In the genomic region with DNA sequence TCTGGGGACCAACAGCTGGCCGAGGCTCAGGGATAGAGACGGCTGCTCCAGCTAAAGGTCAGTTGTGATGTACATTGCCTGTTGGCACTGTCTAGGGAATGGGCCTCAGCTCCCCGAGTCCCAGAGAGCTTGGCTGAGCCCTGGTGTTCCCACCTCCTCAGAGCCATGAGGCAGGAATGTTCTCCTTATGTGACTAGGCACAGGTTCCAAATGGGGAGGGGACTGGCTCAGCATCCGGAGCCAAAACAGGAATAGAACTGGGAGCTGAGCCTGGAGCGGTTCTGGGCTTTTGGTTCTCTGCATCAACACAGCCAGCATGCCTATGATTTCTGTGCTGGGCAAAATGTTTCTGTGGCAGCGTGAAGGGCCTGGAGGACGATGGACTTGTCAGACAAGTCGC, we compare ENCODE assay signal across 8 cellular contexts. TPM values are rescaled to one million over a fixed set of nuclear protein-coding genes. Genes with fewer than 3 reads are reported as not detected.
DNase-seq lines count a peak whose midpoint lies in the region; ATAC-seq and TF ChIP-seq lines count a peak whose summit lies in the region.

A gene with protein sequence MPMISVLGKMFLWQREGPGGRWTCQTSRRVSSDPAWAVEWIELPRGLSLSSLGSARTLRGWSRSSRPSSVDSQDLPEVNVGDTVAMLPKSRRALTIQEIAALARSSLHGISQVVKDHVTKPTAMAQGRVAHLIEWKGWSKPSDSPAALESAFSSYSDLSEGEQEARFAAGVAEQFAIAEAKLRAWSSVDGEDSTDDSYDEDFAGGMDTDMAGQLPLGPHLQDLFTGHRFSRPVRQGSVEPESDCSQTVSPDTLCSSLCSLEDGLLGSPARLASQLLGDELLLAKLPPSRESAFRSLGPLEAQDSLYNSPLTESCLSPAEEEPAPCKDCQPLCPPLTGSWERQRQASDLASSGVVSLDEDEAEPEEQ (plus strand): TSS at position 286 of the 400 bp plus-strand sequence. CDS start 31 bp downstream, at position 317.

- H3K27ac ChIP-seq in CD8-positive, alpha-beta T cell (ENCODE audit: low read depth, low read length), result peak within 1 kb of the TSS; percentile 81
- H3K27ac ChIP-seq in RWPE2 (ENCODE audit: poor library complexity, severe bottlenecking) (peak within 1 kb of the TSS; percentile 98), epithelial cell of prostate (peak within 1 kb of the TSS; percentile 97), muscle layer of colon (ENCODE audit: low read depth, low read length) (peak within 1 kb of the TSS; percentile 86), vagina (peak within 1 kb of the TSS; percentile 97)

- POLR2A ChIA-PET in CD8-positive, alpha-beta T cell (lab: Charles Lee), result interaction anchor here (1.0 kb wide), 1 partner anchor 22 kb away, joined by 3 read pairs; no protein-coding TSS in a partner anchor

- peak within 1 kb of the TSS; percentile 90 for H3K4me3 Mint-ChIP-seq in CD8-positive, alpha-beta T cell

- H3K27me3 Mint-ChIP-seq in CD8-positive, alpha-beta T cell (ENCODE audit: low read depth), result no peaks in the 10 kb centered on the region

- peak within 1 kb of the TSS; percentile 98 for H3K9ac ChIP-seq in muscle layer of colon (ENCODE audit: low read length)

- H3K36me3 Mint-ChIP-seq in CD8-positive, alpha-beta T cell, result peaks cover 46% of the 10 kb centered on the region

- TF ChIP-seq POLR2A in vagina (IDR thresholded peaks at IDR 0.05), result no peak

- peak within 1 kb of the TSS; percentile 91 for H3K27ac Mint-ChIP-seq in CD8-positive, alpha-beta T cell

- TF ChIP-seq CTCF in CD8-positive, alpha-beta T cell (IDR thresholded peaks at IDR 0.05), result no peak
- TF ChIP-seq CTCF in RWPE2 (IDR thresholded peaks at IDR 0.05; ENCODE audit: poor library complexity, severe bottlenecking) (no peak), vagina (IDR thresholded peaks at IDR 0.05) (no peak)

- peaks cover 25% of the 10 kb centered on the region for H3K4me1 Mint-ChIP-seq in CD8-positive, alpha-beta T cell (ENCODE audit: low read depth)

- H3K27me3 ChIP-seq in CD8-positive, alpha-beta T cell (ENCODE audit: insufficient read depth, low read length), result no peaks in the 10 kb centered on the region
- H3K27me3 ChIP-seq in RWPE2 (ENCODE audit: insufficient read depth, poor library complexity, severe bottlenecking), result no peaks in the 10 kb centered on the region
- H3K27me3 ChIP-seq in muscle layer of colon (ENCODE audit: control insufficient read depth in 1 of 2, insufficient read depth in 2 of 2, low read length in 2 of 2), result no peaks in the 10 kb centered on the region
- H3K27me3 ChIP-seq in vagina, result no peaks in the 10 kb centered on the region

- no peak for DNase-seq in CD8-positive, alpha-beta T cell
- DNase-seq in RWPE2 (ENCODE audit: low spot score), result no peak
- no peak for DNase-seq in epithelial cell of prostate (ENCODE audit: low read depth, low spot score)
- no peak for DNase-seq in vagina (ENCODE audit: extremely low spot score in 2 of 2)
- no peak for DNase-seq in NCI-H774 (lab: John Stamatoyannopoulos, UW)
- DNase-seq in NCI-H2171 treated with DMSO at 0.1 percent for 48 hours (lab: John Stamatoyannopoulos, UW), result no peak

- H3K36me3 ChIP-seq in CD8-positive, alpha-beta T cell (ENCODE audit: insufficient read depth, low read length), result peaks cover 19% of the 10 kb centered on the region
- H3K36me3 ChIP-seq in RWPE2 (ENCODE audit: low read depth) (peaks cover 43% of the 10 kb centered on the region), muscle layer of colon (ENCODE audit: insufficient read depth, low read length) (peaks cover 43% of the 10 kb centered on the region), vagina (peaks cover 0 to 27% of the 10 kb centered on the region in 2 donors)

- CTCF ChIA-PET in CD8-positive, alpha-beta T cell (lab: Charles Lee), result interaction anchor here (1.2 kb wide), 1 partner anchor 204 kb away, joined by 5 read pairs; no protein-coding TSS in a partner anchor

- no peaks in the 10 kb centered on the region for H3K9me3 ChIP-seq in CD8-positive, alpha-beta T cell (ENCODE audit: low read length)
- no peaks in the 10 kb centered on the region for H3K9me3 ChIP-seq in RWPE2 (ENCODE audit: severe bottlenecking)
- no peaks in the 10 kb centered on the region for H3K9me3 ChIP-seq in muscle layer of colon (ENCODE audit: low read length)
- H3K9me3 ChIP-seq in vagina, result no peaks in the 10 kb centered on the region

- intact Hi-C loops in CD8-positive, alpha-beta T cell (cut with DNase I, micrococcal nuclease), result loop anchor here in 1 of 2 experiments (10.0 kb wide), 1 partner anchor 1543 kb away; the partner anchor contains the start of gene ATP11B
- intact Hi-C loops in vagina (cut with DNase I), result loop anchor here (10.0 kb wide), 1 partner anchor 153 kb away; the partner anchor contains the start of gene ABCF3

- peaks cover 16% of the 10 kb centered on the region for H3K4me1 ChIP-seq in CD8-positive, alpha-beta T cell (ENCODE audit: insufficient read depth, low read length)
- H3K4me1 ChIP-seq in RWPE2 (ENCODE audit: insufficient read depth, poor library complexity, severe bottlenecking) (peaks cover 36% of the 10 kb centered on the region), muscle layer of colon (ENCODE audit: insufficient read depth, low read length) (peaks cover 34% of the 10 kb centered on the region), vagina (peaks cover 48% of the 10 kb centered on the region)

- no peaks in the 10 kb centered on the region for H3K9me3 Mint-ChIP-seq in CD8-positive, alpha-beta T cell

- H3K4me3 ChIP-seq in CD8-positive, alpha-beta T cell (ENCODE audit: low read depth, low read length), result peak within 1 kb of the TSS; percentile 63
- peak within 1 kb of the TSS; percentile 56 for H3K4me3 ChIP-seq in RWPE2 (ENCODE audit: severe bottlenecking)
- H3K4me3 ChIP-seq in muscle layer of colon (ENCODE audit: low read depth in 1 of 2, low read length in 2 of 2), result peak within 1 kb of the TSS; percentile 82 to 87
- peak within 1 kb of the TSS; percentile 76 to 85 for H3K4me3 ChIP-seq in vagina

- no peak for ATAC-seq in CD8-positive, alpha-beta T cell
- no peak for ATAC-seq in RWPE2 (ENCODE audit: low read depth)
- no peak for ATAC-seq in GM19351 (IDR thresholded peaks at IDR 0.05; ENCODE audit: unreplicated experiment)

RNA-seq across cellular contexts. Expression of the gene that starts here (rescaled TPM):
- 10 to 100 TPM in 1 of 2 experiments, 1 to 10 TPM in 1; 9.8 to 11.1 TPM for total RNA-seq in CD8-positive, alpha-beta T cell
- total RNA-seq in vagina, result 28.5 TPM
